Comparison of ENCODE assay signal across 11 cellular contexts in genomic region chr1:230085178-230085515, GRCh38. TPM values are rescaled to one million over a fixed set of nuclear protein-coding genes. Genes with fewer than 3 reads are reported as not detected.
DNase-seq lines count a peak whose midpoint lies in the region; ATAC-seq and TF ChIP-seq lines count a peak whose summit lies in the region.
"Had no signal": no experiment of that assay in that cellular context is flagged by ENCODE, and none has a peak within 500 bp of the region (broad histone marks: within the 10 kb centered on the region; RNA-seq: fewer than 3 reads in every experiment).

No MANE protein-coding gene starts in this region.

- H3K4me1 Mint-ChIP-seq in MCF 10A (ENCODE audit: insufficient read depth, unreplicated experiment) (peaks cover 79% of the 10 kb centered on the region), CD14-positive monocyte (peaks cover 27% of the 10 kb centered on the region)

- 0 out of 2 replicates have a peak, but pooled peaks cover 5% of the 10 kb centered on the region for H3K36me3 ChIP-seq in ACC112 (ENCODE audit: insufficient read depth, low read length)
- H3K36me3 ChIP-seq in muscle layer of duodenum (ENCODE audit: control insufficient read depth in 1 of 2, insufficient read depth in 2 of 2, low read length in 2 of 2) = peaks cover 1 to 3% of the 10 kb centered on the region in 2 donors
- H3K36me3 ChIP-seq: colonic mucosa had no signal

- H3K4me3 ChIP-seq in ACC112 (ENCODE audit: low read depth, low read length) (peak overlapping the region; percentile 22), muscle layer of duodenum (ENCODE audit: low read depth in 1 of 2, low read length in 2 of 2) (no peak overlapping the region)
- H3K4me3 ChIP-seq: colonic mucosa had no signal

- no peak overlapping the region for H2AFZ ChIP-seq in ACC112 (ENCODE audit: low read length, unreplicated experiment)

- POLR2A ChIA-PET in MCF 10A (lab: Yijun Ruan, JAX) = interaction anchor here (0.6 to 11.3 kb wide), 23 partner anchors 9 to 460 kb away, joined by 3 to 166 read pairs (median 5); partner anchors contain the start of gene GALNT2

- TF ChIP-seq CTCF in MCF 10A (IDR thresholded peaks at IDR 0.05; ENCODE audit: unreplicated experiment) (no peak), CD14-positive monocyte (IDR thresholded peaks at IDR 0.05) (no peak)

- peak; percentile 42 for DNase-seq in M059J (ENCODE audit: low read depth)
- DNase-seq in MCF 10A (ENCODE audit: unreplicated experiment) = peak; percentile 48
- DNase-seq in effector CD8-positive, alpha-beta T cell (lab: John Stamatoyannopoulos, UW) = no peak
- no peak for DNase-seq in left cardiac atrium
- no peak for DNase-seq in CD14-positive monocyte (ENCODE audit: low spot score)
- DNase-seq: activated effector memory CD4-positive, alpha-beta T cell treated with Interleukin-2 at 50 U/mL for 16 hours; colonic mucosa; naive thymus-derived CD8-positive, alpha-beta T cell had no signal

- peaks cover 27% of the 10 kb centered on the region for H3K36me3 Mint-ChIP-seq in MCF 10A (ENCODE audit: insufficient read depth, unreplicated experiment)
- peaks cover 18 to 38% of the 10 kb centered on the region in 2 donors for H3K36me3 Mint-ChIP-seq in CD14-positive monocyte

- no peaks in the 10 kb centered on the region for H3K9me3 ChIP-seq in muscle layer of duodenum (ENCODE audit: control insufficient read depth in 1 of 2, low read length in 2 of 2)
- H3K9me3 ChIP-seq: colonic mucosa had no signal

- H3K27ac Mint-ChIP-seq in MCF 10A (ENCODE audit: low read depth, unreplicated experiment) = peak overlapping the region; percentile 80
- H3K27ac Mint-ChIP-seq in CD14-positive monocyte = peak overlapping the region in 1 of 7 donors; percentile 66

- ATAC-seq in left cardiac atrium = no peak
- ATAC-seq in HG02870 (IDR thresholded peaks at IDR 0.05; ENCODE audit: unreplicated experiment) = no peak

- intact Hi-C loops in MCF 10A (cut with micrococcal nuclease) (loop anchor here (10.0 kb wide), 1 partner anchor 510 kb away; no protein-coding TSS in a partner anchor), left cardiac atrium (cut with DNase I) (no loop called here), CD14-positive monocyte (cut with micrococcal nuclease) (no loop called here)

- peak overlapping the region; percentile 46 for H3K4me3 Mint-ChIP-seq in MCF 10A (ENCODE audit: unreplicated experiment)
- no peak overlapping the region for H3K4me3 Mint-ChIP-seq in CD14-positive monocyte

- H3K79me2 ChIP-seq in ACC112 (ENCODE audit: control insufficient read depth, insufficient read depth, low read length, unreplicated experiment) = peaks cover 93% of the 10 kb centered on the region

- no peaks in the 10 kb centered on the region for H3K27me3 Mint-ChIP-seq in MCF 10A (ENCODE audit: insufficient read depth, unreplicated experiment)
- H3K27me3 Mint-ChIP-seq in CD14-positive monocyte (ENCODE audit: low read depth in 3 of 3) = peaks cover 0 to 4% (median 0%) of the 10 kb centered on the region in 3 donors
- H3K27me3 Mint-ChIP-seq: naive thymus-derived CD8-positive, alpha-beta T cell had no signal

- peaks cover 8% of the 10 kb centered on the region for H3K9me3 Mint-ChIP-seq in MCF 10A (ENCODE audit: unreplicated experiment)
- H3K9me3 Mint-ChIP-seq in CD14-positive monocyte = peaks cover 6 to 15% (median 11%) of the 10 kb centered on the region in 7 donors

- no peaks in the 10 kb centered on the region for H3K27me3 ChIP-seq in ACC112 (ENCODE audit: insufficient read depth, low read length)
- no peaks in the 10 kb centered on the region for H3K27me3 ChIP-seq in muscle layer of duodenum (ENCODE audit: low read depth, low read length)
- H3K27me3 ChIP-seq: colonic mucosa had no signal

- H3K4me1 ChIP-seq in ACC112 (ENCODE audit: control insufficient read depth, insufficient read depth, low read length, unreplicated experiment) (peaks cover 65% of the 10 kb centered on the region), muscle layer of duodenum (ENCODE audit: control insufficient read depth in 1 of 2, insufficient read depth in 2 of 2, low read length in 2 of 2) (peaks cover 19 to 33% of the 10 kb centered on the region in 2 donors)

- CTCF ChIA-PET in MCF 10A (lab: Yijun Ruan, JAX) = interaction anchor here (0.6 to 7.9 kb wide), 18 partner anchors 10 to 461 kb away, joined by 3 to 138 read pairs (median 5); no protein-coding TSS in a partner anchor

- BruUV-seq in MCF 10A (replicated peaks; lab: Mats Ljungman, UMichigan) = no TSS peak

- H3K27ac ChIP-seq in ACC112 (ENCODE audit: low read depth, low read length) = peak overlapping the region; percentile 93
- peak overlapping the region; percentile 65 for H3K27ac ChIP-seq in muscle layer of duodenum (ENCODE audit: low read length)
- H3K27ac ChIP-seq: colonic mucosa had no signal

RNA-seq across cellular contexts. Expression of gene GALNT2, which starts 18.1 kb away (rescaled TPM):
- total RNA-seq in M059J (2014; rRNA removed; shearing (Covaris generic)) = 39.0 and 65.1 TPM in 2 replicates
- total RNA-seq in MCF 10A (2022) (104 and 114 TPM in 2 replicates), left cardiac atrium (10 to 100 TPM; 36.8 to 50.7 TPM)
- polyA plus RNA-seq in CD14-positive monocyte = 10 to 100 TPM; 19.6 to 23.4 TPM

Comparison
In these comparisons a context has a peak if more than half of its experiments do, and no peak if none do; other contexts are left out.
1. DNase-seq: peak in M059J (single experiment) and MCF 10A (single experiment); none in effector CD8-positive, alpha-beta T cell (single experiment), left cardiac atrium (single experiment) and CD14-positive monocyte (single experiment).